1 cellular context compared by ENCODE assay signal in genomic region chr5:138755084-138755748, GRCh38.
A peak's percentile ranks its signal among the peaks of the same experiment; 100 is the strongest.
TF ChIP-seq lines count a peak whose summit lies in the region.

No MANE protein-coding gene starts in this region.

TF ChIP-seq in GM12878, 131 proteins besides CTCF, POLR2A, EP300 and RAD21 (continued from another document):
- TF ChIP-seq REST (IDR thresholded peaks at IDR 0.05; ENCODE audit: low read depth, low read length), result no peak
- TF ChIP-seq NR2C1 (IDR thresholded peaks at IDR 0.05), result no peak
- no peak for TF ChIP-seq SUZ12 (IDR thresholded peaks at IDR 0.05; ENCODE audit: unreplicated experiment)
- no peak for TF ChIP-seq TBL1XR1 (IDR thresholded peaks at IDR 0.05; ENCODE audit: low read depth, low read length)
- TF ChIP-seq SIX5 (IDR thresholded peaks at IDR 0.05; ENCODE audit: low read depth, low read length, severe bottlenecking), result no peak
- no peak for TF ChIP-seq RFX5 (IDR thresholded peaks at IDR 0.05; ENCODE audit: low read depth, low read length)
- TF ChIP-seq LARP7 (IDR thresholded peaks at IDR 0.05), result no peak
- peak; percentile 32; the same call in 1 of the 2 replicates for TF ChIP-seq BCL11A (IDR thresholded peaks at IDR 0.05; ENCODE audit: low read depth, low read length)
- no peak for TF ChIP-seq MEF2A (IDR thresholded peaks at IDR 0.05; ENCODE audit: insufficient read depth, low read depth, low read length)
- no peak for TF ChIP-seq YBX1 (IDR thresholded peaks at IDR 0.05)
- TF ChIP-seq SMC3 (IDR thresholded peaks at IDR 0.05; ENCODE audit: borderline replicate concordance, low read length), result no peak
- TF ChIP-seq, protein P1, sequence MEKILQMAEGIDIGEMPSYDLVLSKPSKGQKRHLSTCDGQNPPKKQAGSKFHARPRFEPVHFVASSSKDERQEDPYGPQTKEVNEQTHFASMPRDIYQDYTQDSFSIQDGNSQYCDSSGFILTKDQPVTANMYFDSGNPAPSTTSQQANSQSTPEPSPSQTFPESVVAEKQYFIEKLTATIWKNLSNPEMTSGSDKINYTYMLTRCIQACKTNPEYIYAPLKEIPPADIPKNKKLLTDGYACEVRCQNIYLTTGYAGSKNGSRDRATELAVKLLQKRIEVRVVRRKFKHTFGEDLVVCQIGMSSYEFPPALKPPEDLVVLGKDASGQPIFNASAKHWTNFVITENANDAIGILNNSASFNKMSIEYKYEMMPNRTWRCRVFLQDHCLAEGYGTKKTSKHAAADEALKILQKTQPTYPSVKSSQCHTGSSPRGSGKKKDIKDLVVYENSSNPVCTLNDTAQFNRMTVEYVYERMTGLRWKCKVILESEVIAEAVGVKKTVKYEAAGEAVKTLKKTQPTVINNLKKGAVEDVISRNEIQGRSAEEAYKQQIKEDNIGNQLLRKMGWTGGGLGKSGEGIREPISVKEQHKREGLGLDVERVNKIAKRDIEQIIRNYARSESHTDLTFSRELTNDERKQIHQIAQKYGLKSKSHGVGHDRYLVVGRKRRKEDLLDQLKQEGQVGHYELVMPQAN (conservative IDR thresholded peaks at IDR 0.05), result no peak
- no peak for TF ChIP-seq CEBPB (IDR thresholded peaks at IDR 0.05; ENCODE audit: borderline replicate concordance in 1 of 2, low read depth in 2 of 2, low read length in 2 of 2)
- no peak for TF ChIP-seq CBFB (IDR thresholded peaks at IDR 0.05; ENCODE audit: low read depth)
- TF ChIP-seq SP1 (IDR thresholded peaks at IDR 0.05; ENCODE audit: low read depth, low read length), result no peak
- no peak for TF ChIP-seq POLR2AphosphoS5 (IDR thresholded peaks at IDR 0.05; ENCODE audit: low read length)
- peak; percentile 64 for TF ChIP-seq DPF2 (IDR thresholded peaks at IDR 0.05)
- TF ChIP-seq PAX8 (IDR thresholded peaks at IDR 0.05), result no peak
- peak; percentile 80 for TF ChIP-seq IRF4 (IDR thresholded peaks at IDR 0.05; ENCODE audit: low read depth, low read length)
- TF ChIP-seq JUNB (IDR thresholded peaks at IDR 0.05), result peak; percentile 91
- no peak for TF ChIP-seq IRF3 (IDR thresholded peaks at IDR 0.05)
- TF ChIP-seq ASH2L (IDR thresholded peaks at IDR 0.05; ENCODE audit: borderline replicate concordance, low read depth), result no peak
- no peak for TF ChIP-seq KLF5 (IDR thresholded peaks at IDR 0.05; ENCODE audit: partially characterized antibody)
- no peak for TF ChIP-seq TARDBP (IDR thresholded peaks at IDR 0.05; ENCODE audit: borderline replicate concordance)
- no peak for TF ChIP-seq HDGF (IDR thresholded peaks at IDR 0.05)
- TF ChIP-seq GABPA (IDR thresholded peaks at IDR 0.05; ENCODE audit: low read depth), result no peak
- 0 out of 2 replicates have a peak, but pooled peaks have one; percentile 43 for TF ChIP-seq MTA3 (IDR thresholded peaks at IDR 0.05; ENCODE audit: borderline replicate concordance, low read length)
- no peak for TF ChIP-seq CBX3 (IDR thresholded peaks at IDR 0.05; ENCODE audit: borderline replicate concordance, low read depth)
- TF ChIP-seq PAX5 (IDR thresholded peaks at IDR 0.05; ENCODE audit: borderline replicate concordance, low read depth, low read length), result no peak
- no peak for TF ChIP-seq CHD1 (IDR thresholded peaks at IDR 0.05; ENCODE audit: low read depth, low read length)
- TF ChIP-seq ZSCAN29 (IDR thresholded peaks at IDR 0.05), result no peak
- TF ChIP-seq, protein P2, sequence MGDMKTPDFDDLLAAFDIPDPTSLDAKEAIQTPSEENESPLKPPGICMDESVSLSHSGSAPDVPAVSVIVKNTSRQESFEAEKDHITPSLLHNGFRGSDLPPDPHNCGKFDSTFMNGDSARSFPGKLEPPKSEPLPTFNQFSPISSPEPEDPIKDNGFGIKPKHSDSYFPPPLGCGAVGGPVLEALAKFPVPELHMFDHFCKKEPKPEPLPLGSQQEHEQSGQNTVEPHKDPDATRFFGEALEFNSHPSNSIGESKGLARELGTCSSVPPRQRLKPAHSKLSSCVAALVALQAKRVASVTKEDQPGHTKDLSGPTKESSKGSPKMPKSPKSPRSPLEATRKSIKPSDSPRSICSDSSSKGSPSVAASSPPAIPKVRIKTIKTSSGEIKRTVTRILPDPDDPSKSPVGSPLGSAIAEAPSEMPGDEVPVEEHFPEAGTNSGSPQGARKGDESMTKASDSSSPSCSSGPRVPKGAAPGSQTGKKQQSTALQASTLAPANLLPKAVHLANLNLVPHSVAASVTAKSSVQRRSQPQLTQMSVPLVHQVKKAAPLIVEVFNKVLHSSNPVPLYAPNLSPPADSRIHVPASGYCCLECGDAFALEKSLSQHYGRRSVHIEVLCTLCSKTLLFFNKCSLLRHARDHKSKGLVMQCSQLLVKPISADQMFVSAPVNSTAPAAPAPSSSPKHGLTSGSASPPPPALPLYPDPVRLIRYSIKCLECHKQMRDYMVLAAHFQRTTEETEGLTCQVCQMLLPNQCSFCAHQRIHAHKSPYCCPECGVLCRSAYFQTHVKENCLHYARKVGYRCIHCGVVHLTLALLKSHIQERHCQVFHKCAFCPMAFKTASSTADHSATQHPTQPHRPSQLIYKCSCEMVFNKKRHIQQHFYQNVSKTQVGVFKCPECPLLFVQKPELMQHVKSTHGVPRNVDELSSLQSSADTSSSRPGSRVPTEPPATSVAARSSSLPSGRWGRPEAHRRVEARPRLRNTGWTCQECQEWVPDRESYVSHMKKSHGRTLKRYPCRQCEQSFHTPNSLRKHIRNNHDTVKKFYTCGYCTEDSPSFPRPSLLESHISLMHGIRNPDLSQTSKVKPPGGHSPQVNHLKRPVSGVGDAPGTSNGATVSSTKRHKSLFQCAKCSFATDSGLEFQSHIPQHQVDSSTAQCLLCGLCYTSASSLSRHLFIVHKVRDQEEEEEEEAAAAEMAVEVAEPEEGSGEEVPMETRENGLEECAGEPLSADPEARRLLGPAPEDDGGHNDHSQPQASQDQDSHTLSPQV (IDR thresholded peaks at IDR 0.05), result no peak
- TF ChIP-seq SREBF1 (IDR thresholded peaks at IDR 0.05; ENCODE audit: low read length), result no peak
- TF ChIP-seq ZNF622 (IDR thresholded peaks at IDR 0.05), result no peak
- peak; percentile 83 for TF ChIP-seq SMARCA5 (IDR thresholded peaks at IDR 0.05)
- TF ChIP-seq CHD2 (IDR thresholded peaks at IDR 0.05; ENCODE audit: borderline replicate concordance, low read depth, low read length), result no peak
- no peak for TF ChIP-seq CHD4 (IDR thresholded peaks at IDR 0.05)
- TF ChIP-seq, protein P3, sequence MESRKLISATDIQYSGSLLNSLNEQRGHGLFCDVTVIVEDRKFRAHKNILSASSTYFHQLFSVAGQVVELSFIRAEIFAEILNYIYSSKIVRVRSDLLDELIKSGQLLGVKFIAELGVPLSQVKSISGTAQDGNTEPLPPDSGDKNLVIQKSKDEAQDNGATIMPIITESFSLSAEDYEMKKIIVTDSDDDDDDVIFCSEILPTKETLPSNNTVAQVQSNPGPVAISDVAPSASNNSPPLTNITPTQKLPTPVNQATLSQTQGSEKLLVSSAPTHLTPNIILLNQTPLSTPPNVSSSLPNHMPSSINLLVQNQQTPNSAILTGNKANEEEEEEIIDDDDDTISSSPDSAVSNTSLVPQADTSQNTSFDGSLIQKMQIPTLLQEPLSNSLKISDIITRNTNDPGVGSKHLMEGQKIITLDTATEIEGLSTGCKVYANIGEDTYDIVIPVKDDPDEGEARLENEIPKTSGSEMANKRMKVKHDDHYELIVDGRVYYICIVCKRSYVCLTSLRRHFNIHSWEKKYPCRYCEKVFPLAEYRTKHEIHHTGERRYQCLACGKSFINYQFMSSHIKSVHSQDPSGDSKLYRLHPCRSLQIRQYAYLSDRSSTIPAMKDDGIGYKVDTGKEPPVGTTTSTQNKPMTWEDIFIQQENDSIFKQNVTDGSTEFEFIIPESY (IDR thresholded peaks at IDR 0.05), result no peak
- no peak for TF ChIP-seq SMAD5 (IDR thresholded peaks at IDR 0.05; ENCODE audit: low read depth)
- peak; percentile 55 to 63; a peak in 2 of 4 replicates for TF ChIP-seq IKZF2 (IDR thresholded peaks at IDR 0.05)
- no peak for TF ChIP-seq NFXL1 (IDR thresholded peaks at IDR 0.05; ENCODE audit: borderline replicate concordance)
- TF ChIP-seq, protein P4, sequence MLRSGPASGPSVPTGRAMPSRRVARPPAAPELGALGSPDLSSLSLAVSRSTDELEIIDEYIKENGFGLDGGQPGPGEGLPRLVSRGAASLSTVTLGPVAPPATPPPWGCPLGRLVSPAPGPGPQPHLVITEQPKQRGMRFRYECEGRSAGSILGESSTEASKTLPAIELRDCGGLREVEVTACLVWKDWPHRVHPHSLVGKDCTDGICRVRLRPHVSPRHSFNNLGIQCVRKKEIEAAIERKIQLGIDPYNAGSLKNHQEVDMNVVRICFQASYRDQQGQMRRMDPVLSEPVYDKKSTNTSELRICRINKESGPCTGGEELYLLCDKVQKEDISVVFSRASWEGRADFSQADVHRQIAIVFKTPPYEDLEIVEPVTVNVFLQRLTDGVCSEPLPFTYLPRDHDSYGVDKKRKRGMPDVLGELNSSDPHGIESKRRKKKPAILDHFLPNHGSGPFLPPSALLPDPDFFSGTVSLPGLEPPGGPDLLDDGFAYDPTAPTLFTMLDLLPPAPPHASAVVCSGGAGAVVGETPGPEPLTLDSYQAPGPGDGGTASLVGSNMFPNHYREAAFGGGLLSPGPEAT (IDR thresholded peaks at IDR 0.05; ENCODE audit: low read depth), result 0 out of 2 replicates have a peak, but pooled peaks have one; percentile 23
- TF ChIP-seq TCF7 (IDR thresholded peaks at IDR 0.05; ENCODE audit: borderline replicate concordance), result peak; percentile 57; the same call in 1 of the 2 replicates
- no peak for TF ChIP-seq TAF1 (IDR thresholded peaks at IDR 0.05; ENCODE audit: borderline replicate concordance, low read depth, low read length)
- no peak for TF ChIP-seq ZBTB40 (IDR thresholded peaks at IDR 0.05; ENCODE audit: borderline replicate concordance)
- TF ChIP-seq SPI1 (IDR thresholded peaks at IDR 0.05; ENCODE audit: borderline replicate concordance, insufficient read depth, low read depth, low read length), result no peak
- TF ChIP-seq, protein P5, sequence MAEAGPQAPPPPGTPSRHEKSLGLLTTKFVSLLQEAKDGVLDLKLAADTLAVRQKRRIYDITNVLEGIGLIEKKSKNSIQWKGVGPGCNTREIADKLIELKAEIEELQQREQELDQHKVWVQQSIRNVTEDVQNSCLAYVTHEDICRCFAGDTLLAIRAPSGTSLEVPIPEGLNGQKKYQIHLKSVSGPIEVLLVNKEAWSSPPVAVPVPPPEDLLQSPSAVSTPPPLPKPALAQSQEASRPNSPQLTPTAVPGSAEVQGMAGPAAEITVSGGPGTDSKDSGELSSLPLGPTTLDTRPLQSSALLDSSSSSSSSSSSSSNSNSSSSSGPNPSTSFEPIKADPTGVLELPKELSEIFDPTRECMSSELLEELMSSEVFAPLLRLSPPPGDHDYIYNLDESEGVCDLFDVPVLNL (IDR thresholded peaks at IDR 0.05; ENCODE audit: low read depth, low read length), result no peak
